10 cellular contexts compared by ENCODE assay signal in genomic region chr2:145158051-145158586, GRCh38.
DNase-seq lines count a peak whose midpoint lies in the region; ATAC-seq, FAIRE-seq and TF ChIP-seq lines count a peak whose summit lies in the region.
"Had no signal": no experiment of that assay in that cellular context is flagged by ENCODE, and none has a peak within 500 bp of the region (broad histone marks: within the 10 kb centered on the region; RNA-seq: fewer than 3 reads in every experiment).

No MANE protein-coding gene starts in this region.

- no peaks in the 10 kb centered on the region for H3K36me3 ChIP-seq in bronchial epithelial cell (ENCODE audit: control insufficient read depth, insufficient read depth, low read length)
- no peaks in the 10 kb centered on the region for H3K36me3 ChIP-seq in lower lobe of right lung
- no peaks in the 10 kb centered on the region for H3K36me3 ChIP-seq in uterus

- H3K36me3 Mint-ChIP-seq in T-helper 17 cell (ENCODE audit: low read depth), result no peaks in the 10 kb centered on the region

- no peak overlapping the region for H3K4me3 Mint-ChIP-seq in T-helper 17 cell

- H3K27ac Mint-ChIP-seq in T-helper 17 cell, result no peak overlapping the region

- H3K27me3 Mint-ChIP-seq in T-helper 17 cell, result no peaks in the 10 kb centered on the region

- DNase-seq in NCI-H748 (lab: John Stamatoyannopoulos, UW; ENCODE audit: unreplicated experiment) (peak; percentile 4), NCI-H748 treated with DMSO at 0.1 percent for 48 hours (lab: John Stamatoyannopoulos, UW) (no peak), bronchial epithelial cell (ENCODE audit: low read depth) (peak; percentile 80), lower lobe of right lung (peak; percentile 59), uterus (peak; percentile 74 to 79), T-helper 17 cell (no peak), GM19240 (ENCODE audit: insufficient read length, low spot score) (no peak)
- DNase-seq in activated CD4-positive, alpha-beta T cell treated with anti-CD3 and anti-CD28 coated beads, Interleukin-2, amount 50 U/mL, for 1 hour, result no peak
- DNase-seq: 8988T, NCI-H146 had no signal

- H3K27ac ChIP-seq in lower lobe of right lung (no peak overlapping the region), uterus (peak overlapping the region; percentile 36 to 47)

- ATAC-seq in lower lobe of right lung (peak; percentile 88 to 90), T-helper 17 cell (no peak)

- H3K4me1 ChIP-seq in lower lobe of right lung, result no peaks in the 10 kb centered on the region
- H3K4me1 ChIP-seq in uterus, result peaks cover 0 to 7% of the 10 kb centered on the region in 2 donors

- H3K9me3 ChIP-seq in lower lobe of right lung (no peaks in the 10 kb centered on the region), uterus (no peaks in the 10 kb centered on the region), T-helper 17 cell (ENCODE audit: control insufficient read depth, low read length, poor library complexity, severe bottlenecking) (no peaks in the 10 kb centered on the region)

- H3K4me1 Mint-ChIP-seq in T-helper 17 cell, result no peaks in the 10 kb centered on the region

- TF ChIP-seq POLR2A in uterus (IDR thresholded peaks at IDR 0.05), result no peak

- intact Hi-C loops in lower lobe of right lung (cut with DNase I), result no loop called here
- intact Hi-C loops in uterus (cut with DNase I; ENCODE audit: low total_unique reads), result no loop called here

- FAIRE-seq in bronchial epithelial cell (lab: Jason Lieb, UNC), result no peak

- no peaks in the 10 kb centered on the region for H3K27me3 ChIP-seq in bronchial epithelial cell (ENCODE audit: control insufficient read depth, insufficient read depth, low read length)
- H3K27me3 ChIP-seq in lower lobe of right lung (ENCODE audit: low read depth), result no peaks in the 10 kb centered on the region
- H3K27me3 ChIP-seq in uterus, result no peaks in the 10 kb centered on the region

- no peak for TF ChIP-seq CTCF in bronchial epithelial cell (IDR thresholded peaks at IDR 0.05; ENCODE audit: insufficient read depth, low read length, severe bottlenecking)
- no peak for TF ChIP-seq CTCF in lower lobe of right lung (IDR thresholded peaks at IDR 0.05)
- TF ChIP-seq CTCF in uterus (IDR thresholded peaks at IDR 0.05), result no peak

- H3K4me3 ChIP-seq in bronchial epithelial cell (ENCODE audit: low read depth, low read length) (no peak overlapping the region), lower lobe of right lung (no peak overlapping the region), uterus (no peak overlapping the region)

Comparison
In these comparisons a context has a peak if more than half of its experiments do, and no peak if none do; other contexts are left out.
1. DNase-seq: peak in NCI-H748 (single experiment), bronchial epithelial cell (single experiment), lower lobe of right lung (single experiment) and uterus (2 of 2); none in NCI-H748 treated with DMSO at 0.1 percent for 48 hours (single experiment), activated CD4-positive, alpha-beta T cell treated with anti-CD3 and anti-CD28 coated beads, Interleukin-2, amount 50 U/mL, for 1 hour (single experiment), T-helper 17 cell (0 of 3) and GM19240 (single experiment).